In genomic region chr20:36173451-36173933, GRCh38 we compare ENCODE assay signal across 9 cellular contexts. TPM values are rescaled to one million over a fixed set of nuclear protein-coding genes. Genes with fewer than 3 reads are reported as not detected.
DNase-seq lines count a peak whose midpoint lies in the region; ATAC-seq and TF ChIP-seq lines count a peak whose summit lies in the region.
"Had no signal": no experiment of that assay in that cellular context is flagged by ENCODE, and none has a peak within 500 bp of the region (broad histone marks: within the 10 kb centered on the region; RNA-seq: fewer than 3 reads in every experiment).

No MANE protein-coding gene starts in this region.

- peak; percentile 34 for DNase-seq in activated CD4-positive, alpha-beta T cell treated with anti-CD3 and anti-CD28 coated beads for 36 hours
- no peak for DNase-seq in activated CD4-positive, alpha-beta T cell treated with anti-CD3 and anti-CD28 coated beads for 4 hours
- peak; percentile 77 for DNase-seq in RWPE2 (ENCODE audit: low spot score)
- no peak for DNase-seq in left ventricle myocardium superior
- DNase-seq in sciatic nerve (ENCODE audit: low spot score), result no peak
- DNase-seq in esophagus squamous epithelium (lab: John Stamatoyannopoulos, UW), result no peak
- no peak for DNase-seq in GM19238 (ENCODE audit: insufficient read length, low spot score)
- DNase-seq: NCI-H187 treated with DMSO at 0.1 percent for 48 hours had no signal

- TF ChIP-seq CTCF in RWPE2 (IDR thresholded peaks at IDR 0.05; ENCODE audit: poor library complexity, severe bottlenecking) (no peak), esophagus squamous epithelium (IDR thresholded peaks at IDR 0.05) (no peak)

- 24 to 74% methylated on average over 4 to 6 of the region's 11 CpGs for WGBS in esophagus squamous epithelium, 2 donors

- no peaks in the 10 kb centered on the region for H3K9me3 Mint-ChIP-seq in activated CD4-positive, alpha-beta T cell treated with anti-CD3 and anti-CD28 coated beads for 36 hours (ENCODE audit: low read depth)

- CTCF ChIA-PET in activated CD4-positive, alpha-beta T cell treated with anti-CD3 and anti-CD28 coated beads for 36 hours (lab: Charles Lee), result no interaction called here

- H3K27me3 ChIP-seq in RWPE2 (ENCODE audit: insufficient read depth, poor library complexity, severe bottlenecking) (no peaks in the 10 kb centered on the region), esophagus squamous epithelium (no peaks in the 10 kb centered on the region)

- H3K27ac ChIP-seq in RWPE2 (ENCODE audit: poor library complexity, severe bottlenecking) (no peak overlapping the region), esophagus squamous epithelium (no peak overlapping the region)

- intact Hi-C loops in activated CD4-positive, alpha-beta T cell treated with anti-CD3 and anti-CD28 coated beads for 36 hours (cut with DNase I, micrococcal nuclease), result no loop called here
- intact Hi-C loops in left ventricle myocardium superior (cut with micrococcal nuclease), result no loop called here
- intact Hi-C loops in sciatic nerve (cut with DNase I), result no loop called here
- intact Hi-C loops in esophagus squamous epithelium (cut with DNase I), result no loop called here

- POLR2A ChIA-PET in activated CD4-positive, alpha-beta T cell treated with anti-CD3 and anti-CD28 coated beads for 36 hours (lab: Charles Lee), result no interaction called here

- no peak for TF ChIP-seq POLR2A in esophagus squamous epithelium (IDR thresholded peaks at IDR 0.05)

- H3K9me3 ChIP-seq in RWPE2 (ENCODE audit: severe bottlenecking) (no peaks in the 10 kb centered on the region), esophagus squamous epithelium (no peaks in the 10 kb centered on the region)

- peaks cover 3% of the 10 kb centered on the region for H3K4me1 ChIP-seq in RWPE2 (ENCODE audit: insufficient read depth, poor library complexity, severe bottlenecking)
- H3K4me1 ChIP-seq in esophagus squamous epithelium, result peaks cover 0 to 9% (median 0%) of the 10 kb centered on the region in 3 donors

- H3K4me3 ChIP-seq in RWPE2 (ENCODE audit: severe bottlenecking) (no peak overlapping the region), esophagus squamous epithelium (no peak overlapping the region)

- H3K27me3 Mint-ChIP-seq in activated CD4-positive, alpha-beta T cell treated with anti-CD3 and anti-CD28 coated beads for 36 hours, result no peaks in the 10 kb centered on the region

- no peak overlapping the region for H3K4me3 Mint-ChIP-seq in activated CD4-positive, alpha-beta T cell treated with anti-CD3 and anti-CD28 coated beads for 36 hours

- ATAC-seq in activated CD4-positive, alpha-beta T cell treated with anti-CD3 and anti-CD28 coated beads for 36 hours, result peak; percentile 57
- ATAC-seq in RWPE2 (ENCODE audit: low read depth), result no peak
- peak; percentile 62 for ATAC-seq in left ventricle myocardium superior
- ATAC-seq in sciatic nerve, result peak; percentile 57
- no peak for ATAC-seq in HG02870 (IDR thresholded peaks at IDR 0.05; ENCODE audit: unreplicated experiment)

- H3K27ac Mint-ChIP-seq in activated CD4-positive, alpha-beta T cell treated with anti-CD3 and anti-CD28 coated beads for 36 hours, result no peak overlapping the region

- H3K4me1 Mint-ChIP-seq in activated CD4-positive, alpha-beta T cell treated with anti-CD3 and anti-CD28 coated beads for 36 hours, result no peaks in the 10 kb centered on the region

- no peaks in the 10 kb centered on the region for H3K36me3 Mint-ChIP-seq in activated CD4-positive, alpha-beta T cell treated with anti-CD3 and anti-CD28 coated beads for 36 hours (ENCODE audit: low read depth)

- H3K36me3 ChIP-seq in RWPE2 (ENCODE audit: low read depth) (no peaks in the 10 kb centered on the region), esophagus squamous epithelium (peaks cover 18 to 64% (median 19%) of the 10 kb centered on the region in 3 donors)

RNA-seq across cellular contexts. Expression of gene EPB41L1, which starts 19.0 kb away (rescaled TPM):
- total RNA-seq in activated CD4-positive, alpha-beta T cell treated with anti-CD3 and anti-CD28 coated beads for 36 hours, result 1 to 10 TPM in 1 of 2 experiments, under 1 TPM in 1; 0.67 to 1.5 TPM
- total RNA-seq in left ventricle myocardium superior (19.6 TPM), sciatic nerve (53.2 TPM), esophagus squamous epithelium (100 to 1,000 TPM in 1 of 4 donors, 10 to 100 TPM in 3; 39.1 to 112 (median 85.7) TPM)

Comparison
In these comparisons a context has a peak if more than half of its experiments do, and no peak if none do; other contexts are left out.
1. DNase-seq: peak in activated CD4-positive, alpha-beta T cell treated with anti-CD3 and anti-CD28 coated beads for 36 hours (single experiment) and RWPE2 (single experiment); none in activated CD4-positive, alpha-beta T cell treated with anti-CD3 and anti-CD28 coated beads for 4 hours (0 of 2), left ventricle myocardium superior (single experiment), sciatic nerve (single experiment), esophagus squamous epithelium (single experiment) and GM19238 (single experiment).
2. ATAC-seq: peak in activated CD4-positive, alpha-beta T cell treated with anti-CD3 and anti-CD28 coated beads for 36 hours (single experiment), left ventricle myocardium superior (single experiment) and sciatic nerve (single experiment); none in RWPE2 (single experiment) and HG02870 (single experiment).